8 cellular contexts compared by ENCODE assay signal in genomic region chr7:92527300-92528187, GRCh38. TPM values are rescaled to one million over a fixed set of nuclear protein-coding genes. Genes with fewer than 3 reads are reported as not detected.
DNase-seq lines count a peak whose midpoint lies in the region; ATAC-seq, FAIRE-seq and TF ChIP-seq lines count a peak whose summit lies in the region.

No MANE protein-coding gene starts in this region.

- H3K27me3 Mint-ChIP-seq in CD4-positive, alpha-beta memory T cell = no peaks in the 10 kb centered on the region
- no peaks in the 10 kb centered on the region for H3K27me3 Mint-ChIP-seq in activated T-helper 17 cell treated with anti-CD3 and anti-CD28 coated beads, Interleukin-2, amount 50 U/mL, for 72 hours
- no peaks in the 10 kb centered on the region for H3K27me3 Mint-ChIP-seq in neural progenitor cell (ENCODE audit: insufficient read depth, low read depth)

- peaks cover 5% of the 10 kb centered on the region for H3F3A ChIP-seq in neural progenitor cell (ENCODE audit: low read depth)

- TF ChIP-seq CTCF in fibroblast of the aortic adventitia (IDR thresholded peaks at IDR 0.05; ENCODE audit: insufficient read depth, low read length) (peak; percentile 41), neural progenitor cell (IDR thresholded peaks at IDR 0.05) (peak; percentile 27), suprapubic skin (IDR thresholded peaks at IDR 0.05) (no peak)

- peaks cover 15 to 32% of the 10 kb centered on the region in 2 donors for H3K36me3 Mint-ChIP-seq in CD4-positive, alpha-beta memory T cell
- peaks cover 46% of the 10 kb centered on the region for H3K36me3 Mint-ChIP-seq in activated T-helper 17 cell treated with anti-CD3 and anti-CD28 coated beads, Interleukin-2, amount 50 U/mL, for 72 hours (ENCODE audit: low read depth)
- H3K36me3 Mint-ChIP-seq in neural progenitor cell = no peaks in the 10 kb centered on the region

- peak overlapping the region; percentile 93 to 99 (median 95) for H3K4me3 Mint-ChIP-seq in CD4-positive, alpha-beta memory T cell
- H3K4me3 Mint-ChIP-seq in activated T-helper 17 cell treated with anti-CD3 and anti-CD28 coated beads, Interleukin-2, amount 50 U/mL, for 72 hours = peak overlapping the region; percentile 99
- peak overlapping the region; percentile 99 for H3K4me3 Mint-ChIP-seq in neural progenitor cell

- peak overlapping the region; percentile 87 to 100 (median 96) for H3K27ac Mint-ChIP-seq in CD4-positive, alpha-beta memory T cell
- H3K27ac Mint-ChIP-seq in activated T-helper 17 cell treated with anti-CD3 and anti-CD28 coated beads, Interleukin-2, amount 50 U/mL, for 72 hours = peak overlapping the region; percentile 96
- H3K27ac Mint-ChIP-seq in neural progenitor cell = peak overlapping the region; percentile 55

- H3K27me3 ChIP-seq in CD4-positive, alpha-beta memory T cell (ENCODE audit: insufficient read depth, low read length) = no peaks in the 10 kb centered on the region
- H3K27me3 ChIP-seq in neural progenitor cell = no peaks in the 10 kb centered on the region
- no peaks in the 10 kb centered on the region for H3K27me3 ChIP-seq in suprapubic skin

- H3K79me2 ChIP-seq in neural progenitor cell (ENCODE audit: low read depth) = peaks cover 67% of the 10 kb centered on the region

- peaks cover 29% of the 10 kb centered on the region for H3K4me1 ChIP-seq in CD4-positive, alpha-beta memory T cell (ENCODE audit: insufficient read depth, low read length)
- H3K4me1 ChIP-seq in neural progenitor cell = peaks cover 14% of the 10 kb centered on the region
- H3K4me1 ChIP-seq in suprapubic skin = peaks cover 23% of the 10 kb centered on the region

- no peak for FAIRE-seq in RCC 7860 (lab: Jason Lieb, UNC)

- WGBS in suprapubic skin = under 1% methylated on average over 30 of the region's 31 CpGs

- no peak for TF ChIP-seq POLR2A in suprapubic skin (IDR thresholded peaks at IDR 0.05)

- H3K4me3 ChIP-seq in CD4-positive, alpha-beta memory T cell (ENCODE audit: low read length in 2 of 2) = peak overlapping the region; percentile 92 to 93
- H3K4me3 ChIP-seq in fibroblast of the aortic adventitia (ENCODE audit: low read depth, low read length) (peak overlapping the region; percentile 86), neural progenitor cell (peak overlapping the region; percentile 88), suprapubic skin (peak overlapping the region; percentile 76)

- CTCF ChIA-PET in CD4-positive, alpha-beta memory T cell (lab: Charles Lee; ENCODE audit: partially characterized antibody) = interaction anchor here (0.8 to 2.2 kb wide), 10 partner anchors 11 to 647 kb away, joined by 3 to 18 read pairs (median 7); partner anchors contain the start of genes ANKIB1, GATAD1, KRIT1 and MTERF1

- H2AFZ ChIP-seq in neural progenitor cell (replicated peaks) = peak overlapping the region; percentile 87

- peaks cover 5% of the 10 kb centered on the region for H4K20me1 ChIP-seq in neural progenitor cell (ENCODE audit: low read depth)

- H3K9ac ChIP-seq in neural progenitor cell = peak overlapping the region; percentile 41

- DNase-seq in CD4-positive, alpha-beta memory T cell = peak; percentile 41 to 69 (median 49)
- peak; percentile 10 for DNase-seq in HS-5 (ENCODE audit: low read depth)
- DNase-seq in RCC 7860 (ENCODE audit: low spot score) = peak; percentile 46
- peak; percentile 35 for DNase-seq in fibroblast of the aortic adventitia (ENCODE audit: low read depth)
- peak; percentile 80 for DNase-seq in neural progenitor cell (ENCODE audit: low spot score)
- DNase-seq in suprapubic skin (ENCODE audit: low spot score in 2 of 2) = peak in 1 of 2 donors; percentile 64

- H3K9me3 ChIP-seq in CD4-positive, alpha-beta memory T cell (ENCODE audit: control insufficient read depth in 1 of 2, low read length in 2 of 2) = no peaks in the 10 kb centered on the region
- no peaks in the 10 kb centered on the region for H3K9me3 ChIP-seq in neural progenitor cell (ENCODE audit: low read depth)
- no peaks in the 10 kb centered on the region for H3K9me3 ChIP-seq in suprapubic skin

- no peak for TF ChIP-seq EP300 in suprapubic skin (IDR thresholded peaks at IDR 0.05)

- peak overlapping the region; percentile 91 for H3K27ac ChIP-seq in CD4-positive, alpha-beta memory T cell (ENCODE audit: low read depth, low read length)
- H3K27ac ChIP-seq in neural progenitor cell (peak overlapping the region; percentile 9), suprapubic skin (peak overlapping the region; percentile 84)

- H3K36me3 ChIP-seq in CD4-positive, alpha-beta memory T cell (ENCODE audit: insufficient read depth, low read length) = peaks cover 18% of the 10 kb centered on the region
- H3K36me3 ChIP-seq in neural progenitor cell (no peaks in the 10 kb centered on the region), suprapubic skin (peaks cover 18% of the 10 kb centered on the region)

- POLR2A ChIA-PET in CD4-positive, alpha-beta memory T cell (lab: Charles Lee; ENCODE audit: partially characterized antibody) = interaction anchor here (0.8 to 2.3 kb wide), 15 partner anchors 10 to 590 kb away, joined by 3 to 61 read pairs (median 5); partner anchors contain the start of genes AKAP9, ANKIB1, CDK6 and FAM133B

- H3K9me3 Mint-ChIP-seq in CD4-positive, alpha-beta memory T cell = no peaks in the 10 kb centered on the region
- H3K9me3 Mint-ChIP-seq in activated T-helper 17 cell treated with anti-CD3 and anti-CD28 coated beads, Interleukin-2, amount 50 U/mL, for 72 hours = no peaks in the 10 kb centered on the region
- no peaks in the 10 kb centered on the region for H3K9me3 Mint-ChIP-seq in neural progenitor cell

- intact Hi-C loops in CD4-positive, alpha-beta memory T cell (cut with micrococcal nuclease) = loop anchor here (1.0 to 2.0 kb wide), 12 partner anchors 63 to 705 kb away; partner anchors contain the start of genes AKAP9, ANKIB1, CYP51A1 and FAM133B

- peaks cover 28 to 46% (median 36%) of the 10 kb centered on the region in 4 donors for H3K4me1 Mint-ChIP-seq in CD4-positive, alpha-beta memory T cell
- peaks cover 21% of the 10 kb centered on the region for H3K4me1 Mint-ChIP-seq in activated T-helper 17 cell treated with anti-CD3 and anti-CD28 coated beads, Interleukin-2, amount 50 U/mL, for 72 hours
- H3K4me1 Mint-ChIP-seq in neural progenitor cell = peaks cover 19% of the 10 kb centered on the region

- ATAC-seq in GM19463 (IDR thresholded peaks at IDR 0.05; ENCODE audit: unreplicated experiment) = peak; percentile 18
- ATAC-seq in activated T-helper 17 cell treated with anti-CD3 and anti-CD28 coated beads, Interleukin-2, amount 50 U/mL, for 72 hours (replicated peaks) = peak; percentile 26

- peak overlapping the region; percentile 86 for H3K4me2 ChIP-seq in neural progenitor cell

RNA-seq across cellular contexts. Expression of gene PEX1, which starts 0.8 kb away (rescaled TPM):
- total RNA-seq in CD4-positive, alpha-beta memory T cell = 10 to 100 TPM; 35.4 to 38.0 TPM
- 10 to 100 TPM in 1 of 2 donors, 1 to 10 TPM in 1; 9.6 to 11.0 TPM for polyA plus RNA-seq in CD4-positive, alpha-beta memory T cell
- 10 to 100 TPM; 10.9 to 12.8 TPM for total RNA-seq in activated T-helper 17 cell treated with anti-CD3 and anti-CD28 coated beads, Interleukin-2, amount 50 U/mL, for 72 hours
- total RNA-seq in fibroblast of the aortic adventitia (ENCODE audit: low replicate concordance) (7.5 and 22.3 TPM in 2 replicates), neural progenitor cell (ENCODE audit: low replicate concordance) (34.3 and 67.6 TPM in 2 replicates), suprapubic skin (10 to 100 TPM; 20.4 to 66.3 (median 21.6) TPM)

RNA-seq across cellular contexts. Expression of gene RBM48, which starts 1.1 kb away (rescaled TPM):
- total RNA-seq in CD4-positive, alpha-beta memory T cell = 10 to 100 TPM; 37.5 to 37.9 TPM
- polyA plus RNA-seq in CD4-positive, alpha-beta memory T cell = 10 to 100 TPM; 28.2 to 33.4 TPM
- 10 to 100 TPM; 16.7 to 18.9 TPM for total RNA-seq in activated T-helper 17 cell treated with anti-CD3 and anti-CD28 coated beads, Interleukin-2, amount 50 U/mL, for 72 hours
- total RNA-seq in fibroblast of the aortic adventitia (ENCODE audit: low replicate concordance) (1.6 and 12.3 TPM in 2 replicates), neural progenitor cell (ENCODE audit: low replicate concordance) (13.5 and 22.8 TPM in 2 replicates), suprapubic skin (10 to 100 TPM in 3 of 4 donors, 1 to 10 TPM in 1; 9.0 to 21.2 (median 13.6) TPM)

RNA-seq across cellular contexts. Expression of gene ERVW-1, which starts 49.8 kb away (rescaled TPM):
- total RNA-seq in CD4-positive, alpha-beta memory T cell = under 1 TPM in 1 of 2 experiments, not detected in 1; 0.12 TPM
- polyA plus RNA-seq in CD4-positive, alpha-beta memory T cell = not detected
- not detected for total RNA-seq in activated T-helper 17 cell treated with anti-CD3 and anti-CD28 coated beads, Interleukin-2, amount 50 U/mL, for 72 hours
- total RNA-seq in fibroblast of the aortic adventitia (ENCODE audit: low replicate concordance) (not detected in 2 replicates), neural progenitor cell (ENCODE audit: low replicate concordance) (not detected in 2 replicates), suprapubic skin (under 1 TPM in 1 of 4 donors, not detected in 3; 0.15 TPM)

Comparison
In these comparisons a context has a peak if more than half of its experiments do, and no peak if none do; other contexts are left out.
1. H3K27ac ChIP-seq: peak in every context shown above with its lines; median percentile 91 in CD4-positive, alpha-beta memory T cell; 84 in suprapubic skin; 9 in neural progenitor cell.
2. CTCF ChIP-seq: peak in fibroblast of the aortic adventitia (single experiment) and neural progenitor cell (single experiment); none in suprapubic skin (0 of 2).
3. Peak in every context shown above with its lines, with median percentiles within 50 percentile points of each other: H3K4me3 ChIP-seq, H3K27ac Mint-ChIP-seq and H3K4me3 Mint-ChIP-seq.